In genomic region chr6:143868808-143869207, GRCh38 we compare ENCODE assay signal across 12 cellular contexts. TPM values are rescaled to one million over a fixed set of nuclear protein-coding genes. Genes with fewer than 3 reads are reported as not detected.
"Had no signal": no experiment of that assay in that cellular context is flagged by ENCODE, and none has a peak within 500 bp of the region (broad histone marks: within the 10 kb centered on the region; RNA-seq: fewer than 3 reads in every experiment).

No MANE protein-coding gene starts in this region.

RNA-seq across cellular contexts. Expression of gene ZC2HC1B, which starts 4.5 kb away (rescaled TPM):
- total RNA-seq: subcutaneous adipose tissue, suprapubic skin, temporal lobe, thoracic aorta, thyroid gland, transverse colon, upper lobe of left lung, upper lobe of right lung, ureter, urinary bladder, vagina had no signal
- polyA plus RNA-seq: stomach, urinary bladder had no signal
